In the genomic region with DNA sequence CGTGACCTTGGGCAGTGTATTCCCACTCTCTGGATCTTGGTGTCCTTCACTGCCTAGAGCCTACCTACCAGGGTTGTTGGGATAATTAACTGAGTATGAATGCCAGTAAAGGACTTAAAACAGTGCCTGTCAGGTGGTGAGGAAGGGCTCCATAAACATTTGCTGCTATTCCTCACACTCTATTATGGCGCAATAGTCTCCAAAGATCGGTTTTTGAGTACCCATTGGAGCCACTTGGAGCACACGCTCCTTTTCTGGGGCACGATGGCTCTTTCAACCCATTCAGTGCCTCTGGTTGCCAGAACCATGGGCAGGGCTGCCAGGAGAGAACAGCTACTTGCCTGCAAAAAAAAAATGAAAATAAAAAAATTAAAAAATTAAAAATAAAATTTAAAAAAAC, we compare ENCODE assay signal across 35 cellular contexts.
DNase-seq lines count a peak whose midpoint lies in the region; ATAC-seq, FAIRE-seq and TF ChIP-seq lines count a peak whose summit lies in the region.
"Had no signal": no experiment of that assay in that cellular context is flagged by ENCODE, and none has a peak within 500 bp of the region (broad histone marks: within the 10 kb centered on the region; RNA-seq: fewer than 3 reads in every experiment).

No MANE protein-coding gene starts in this region.

- H2BK120ac ChIP-seq in IMR-90 (ENCODE audit: low read depth, low read length) (no peak overlapping the region), H1 (replicated peaks; ENCODE audit: low read depth, low read length) (no peak overlapping the region)

- H3K79me2 ChIP-seq in HepG2 (ENCODE audit: insufficient read depth, low read length) (no peaks in the 10 kb centered on the region), H1 (ENCODE audit: control insufficient read depth in 1 of 2, insufficient read depth in 2 of 2, low read length in 2 of 2) (no peaks in the 10 kb centered on the region)

- no peak overlapping the region for H2BK15ac ChIP-seq in IMR-90 (ENCODE audit: low read depth, low read length)
- no peak overlapping the region for H2BK15ac ChIP-seq in H1 (ENCODE audit: low read length)

- H4K20me1 ChIP-seq in HepG2 (ENCODE audit: insufficient read depth, low read length) (no peaks in the 10 kb centered on the region), IMR-90 (ENCODE audit: insufficient read depth, low read length) (no peaks in the 10 kb centered on the region), H1 (replicated peaks in 1 of 2; ENCODE audit: control insufficient read depth in 1 of 2, insufficient read depth in 2 of 2, low read length in 2 of 2) (no peaks in the 10 kb centered on the region)
- H4K20me1 ChIP-seq: BLaER1; BLaER1 treated with 17β-estradiol and CSF1 and Interleukin-3, amounts not matched to agents 10 nM and 100 nM had no signal

- no peak for TF ChIP-seq POLR2A in HepG2 (IDR thresholded peaks at IDR 0.05; ENCODE audit: insufficient read depth in 1 of 2, low read depth in 2 of 2, low read length in 2 of 2)
- TF ChIP-seq POLR2A in right lobe of liver (IDR thresholded peaks at IDR 0.05), result no peak
- no peak for TF ChIP-seq POLR2A in IMR-90 (IDR thresholded peaks at IDR 0.05; ENCODE audit: low read depth, low read length)
- no peak for TF ChIP-seq POLR2A in H1 (IDR thresholded peaks at IDR 0.05; ENCODE audit: control extremely low read depth in 1 of 2, low read depth in 2 of 2, low read length in 2 of 2)

- dilution Hi-C loops in IMR-90 (cut with HindIII; ENCODE audit: low sequenced_read_pairs, unreplicated experiment), result no loop called here

- TF ChIP-seq EP300 in HepG2 (IDR thresholded peaks at IDR 0.05; ENCODE audit: low read depth in 2 of 2, low read length in 2 of 2), result no peak
- no peak for TF ChIP-seq EP300 in HepG2 (CRISPR knock-in tag; IDR thresholded peaks at IDR 0.05; ENCODE audit: borderline replicate concordance)
- no peak for TF ChIP-seq EP300 in H1 (IDR thresholded peaks at IDR 0.05; ENCODE audit: borderline replicate concordance in 1 of 2, low read depth in 2 of 2, low read length in 2 of 2)

- no peak overlapping the region for H3K4me3 Mint-ChIP-seq in mesothelial cell of epicardium
- H3K4me3 Mint-ChIP-seq: B cell; CD14-positive monocyte; CD4-positive, alpha-beta memory T cell; CD4-positive, alpha-beta T cell; CD4-positive, CD25-positive, alpha-beta regulatory T cell; CD8-positive, alpha-beta memory T cell; CD8-positive, alpha-beta T cell had no signal

- H2AFZ ChIP-seq in HepG2 (ENCODE audit: low read length) (no peak overlapping the region), IMR-90 (replicated peaks; ENCODE audit: low read length, poor library complexity) (no peak overlapping the region), H1 (ENCODE audit: low read length) (no peak overlapping the region)

- H2BK20ac ChIP-seq in IMR-90 (ENCODE audit: low read depth, low read length) (no peak overlapping the region), H1 (ENCODE audit: low read length) (no peak overlapping the region)

- no peak overlapping the region for H3K9ac ChIP-seq in HepG2 (ENCODE audit: insufficient read depth, low read depth, low read length)
- no peak overlapping the region for H3K9ac ChIP-seq in IMR-90 (ENCODE audit: low read depth, low read length)
- no peak overlapping the region for H3K9ac ChIP-seq in H1 (replicated peaks in 1 of 4; ENCODE audit: extremely low read depth in 1 of 4, low read depth in 3 of 4, low read length in 3 of 4)
- H3K9ac ChIP-seq: BLaER1; BLaER1 treated with 17β-estradiol and CSF1 and Interleukin-3, amounts not matched to agents 10 nM and 100 nM had no signal

- peaks cover 17% of the 10 kb centered on the region for H3K27me3 Mint-ChIP-seq in mesothelial cell of epicardium (ENCODE audit: low read depth)
- H3K27me3 Mint-ChIP-seq: B cell; CD4-positive, alpha-beta T cell; CD4-positive, CD25-positive, alpha-beta regulatory T cell had no signal

- H4K91ac ChIP-seq in IMR-90 (ENCODE audit: insufficient read depth, low read depth, low read length) (no peak overlapping the region), H1 (replicated peaks; ENCODE audit: insufficient read length, low read length) (no peak overlapping the region)

- no peaks in the 10 kb centered on the region for H3K36me3 ChIP-seq in HepG2 (replicated peaks in 1 of 2; ENCODE audit: control insufficient read depth in 1 of 2, insufficient read depth in 2 of 2, low read length in 2 of 2)
- H3K36me3 ChIP-seq in right lobe of liver, result no peaks in the 10 kb centered on the region
- H3K36me3 ChIP-seq in IMR-90 (ENCODE audit: control insufficient read depth, insufficient read depth, low read length), result no peaks in the 10 kb centered on the region
- H3K36me3 ChIP-seq in H1 (ENCODE audit: control insufficient read depth in 2 of 4, insufficient read depth in 4 of 4, low read length in 3 of 4), result no peaks in the 10 kb centered on the region
- H3K36me3 ChIP-seq: BE2C; BLaER1; BLaER1 treated with 17β-estradiol and CSF1 and Interleukin-3, amounts not matched to agents 10 nM and 100 nM had no signal

- no peaks in the 10 kb centered on the region for H3K9me3 Mint-ChIP-seq in mesothelial cell of epicardium
- H3K9me3 Mint-ChIP-seq: CD4-positive, alpha-beta T cell had no signal

- in situ Hi-C loops in HepG2 (cut with HindIII; ENCODE audit: extremely low pct_ligation_motif_present, low pct_unique_long_range_greater_than_20kb), result no loop called here
- in situ Hi-C loops in IMR-90 (cut with MboI; ENCODE audit: low sequenced_read_pairs), result no loop called here

- H2AK5ac ChIP-seq in IMR-90 (ENCODE audit: low read depth, low read length) (no peak overlapping the region), H1 (ENCODE audit: low read depth, low read length) (no peak overlapping the region)

- no peak overlapping the region for H4K8ac ChIP-seq in IMR-90 (ENCODE audit: low read depth in 2 of 2, low read length in 2 of 2)
- H4K8ac ChIP-seq in H1 (ENCODE audit: extremely low read depth, insufficient read depth, low read length), result no peak overlapping the region

- no peaks in the 10 kb centered on the region for H3K9me3 ChIP-seq in HepG2 (ENCODE audit: low read length)
- no peaks in the 10 kb centered on the region for H3K9me3 ChIP-seq in right lobe of liver
- no peaks in the 10 kb centered on the region for H3K9me3 ChIP-seq in IMR-90 (ENCODE audit: control insufficient read depth, insufficient read depth, low read length)
- H3K9me3 ChIP-seq in H1 (ENCODE audit: insufficient read depth in 2 of 2, low read depth in 1 of 2, low read length in 1 of 2), result no peaks in the 10 kb centered on the region
- H3K9me3 ChIP-seq: A549; BE2C; BLaER1; BLaER1 treated with 17β-estradiol and CSF1 and Interleukin-3, amounts not matched to agents 10 nM and 100 nM; Caco-2 had no signal

- FAIRE-seq in HepG2 (lab: Jason Lieb, UNC) (no peak), H1 (lab: Jason Lieb, UNC) (no peak)
- FAIRE-seq: A204.1, A549, D721Med had no signal

- no peak overlapping the region for H2BK12ac ChIP-seq in H1 (ENCODE audit: low read depth, low read length)

- H3K23ac ChIP-seq in IMR-90 (ENCODE audit: low read depth, low read length) (no peak overlapping the region), H1 (ENCODE audit: insufficient read length) (no peak overlapping the region)

- DNase-seq in HepG2 (ENCODE audit: low spot score), result no peak
- no peak for DNase-seq in right lobe of liver
- DNase-seq in IMR-90, result no peak
- no peak for DNase-seq in H1 (ENCODE audit: low read depth in 1 of 2, low spot score in 2 of 2)
- DNase-seq in mesothelial cell of epicardium (ENCODE audit: low spot score in 2 of 2, unreplicated experiment in 2 of 2), result no peak
- DNase-seq: 8988T; ACHN; AML-193; BE2C; C1 segment of cervical spinal cord; Caco-2; Calu3; CD4-positive, alpha-beta memory T cell; CD4-positive, alpha-beta T cell; CD4-positive, CD25-positive, alpha-beta regulatory T cell; CD8-positive, alpha-beta memory T cell; CD8-positive, alpha-beta T cell; COR-L47; DMS 273 treated with DMSO at 0.1 percent for 48 hours; DMS153; DMS53; DMS79; DMS79 treated with DMSO at 0.1 percent for 48 hours; DND-41; EL had no signal

- H3K4me3 ChIP-seq in HepG2 (replicated peaks in 1 of 3; ENCODE audit: insufficient read depth in 1 of 3, low read depth in 2 of 3, low read length in 3 of 3), result no peak overlapping the region
- no peak overlapping the region for H3K4me3 ChIP-seq in right lobe of liver
- no peak overlapping the region for H3K4me3 ChIP-seq in IMR-90 (ENCODE audit: insufficient read depth, low read depth, low read length)
- H3K4me3 ChIP-seq in H1 (ENCODE audit: extremely low read depth in 1 of 4, insufficient read depth in 2 of 4, low read depth in 3 of 4, low read length in 4 of 4), result no peak overlapping the region
- H3K4me3 ChIP-seq: A549; BLaER1; BLaER1 treated with 17β-estradiol and CSF1 and Interleukin-3, amounts not matched to agents 10 nM and 100 nM had no signal

- TF ChIP-seq CTCF in HepG2 (CRISPR knock-in tag; IDR thresholded peaks at IDR 0.05) (no peak), right lobe of liver (IDR thresholded peaks at IDR 0.05) (no peak), IMR-90 (conservative IDR thresholded peaks at IDR 0.05; ENCODE audit: low read depth, low read length) (no peak), H1 (IDR thresholded peaks at IDR 0.05; ENCODE audit: control extremely low read depth in 1 of 3, insufficient read depth in 1 of 3, low read depth in 1 of 3, low read length in 3 of 3) (no peak), mesothelial cell of epicardium (IDR thresholded peaks at IDR 0.05; ENCODE audit: unreplicated experiment) (no peak)

- CTCF ChIA-PET in HepG2 (lab: Yijun Ruan, JAX; ENCODE audit: low intra/inter-chr PET ratio, low total read pairs), result no interaction called here
- CTCF ChIA-PET in IMR-90 (lab: Yijun Ruan, JAX), result no interaction called here
- CTCF ChIA-PET in H1 (lab: Charles Lee; ENCODE audit: partially characterized antibody), result interaction anchor here (0.6 kb wide), 1 partner anchor 9 kb away, joined by 5 read pairs; no protein-coding TSS in a partner anchor

- POLR2A ChIA-PET in HepG2 (lab: Yijun Ruan, JAX) (no interaction called here), IMR-90 (lab: Charles Lee; ENCODE audit: unreplicated experiment) (no interaction called here), H1 (lab: Charles Lee; ENCODE audit: partially characterized antibody) (no interaction called here)

- no peaks in the 10 kb centered on the region for H3K36me3 Mint-ChIP-seq in mesothelial cell of epicardium
- H3K36me3 Mint-ChIP-seq: CD14-positive monocyte; CD4-positive, alpha-beta memory T cell; CD4-positive, CD25-positive, alpha-beta regulatory T cell; CD8-positive, alpha-beta memory T cell; CD8-positive, alpha-beta T cell had no signal

- no peak overlapping the region for H2AK9ac ChIP-seq in IMR-90 (replicated peaks; ENCODE audit: low read depth, low read length, poor library complexity)

- H3K4me1 ChIP-seq in HepG2 (ENCODE audit: insufficient read depth, low read length) (no peaks in the 10 kb centered on the region), right lobe of liver (no peaks in the 10 kb centered on the region), IMR-90 (ENCODE audit: control insufficient read depth, insufficient read depth, low read length) (no peaks in the 10 kb centered on the region), H1 (replicated peaks in 1 of 4; ENCODE audit: control insufficient read depth in 3 of 4, insufficient read depth in 4 of 4, low read length in 3 of 4) (no peaks in the 10 kb centered on the region)
- H3K4me1 ChIP-seq: A549; BE2C; BLaER1; BLaER1 treated with 17β-estradiol and CSF1 and Interleukin-3, amounts not matched to agents 10 nM and 100 nM; Caco-2 had no signal

- H3K27me3 ChIP-seq in HepG2 (ENCODE audit: control insufficient read depth in 1 of 2, insufficient read depth in 2 of 2, low read length in 2 of 2) (no peaks in the 10 kb centered on the region), right lobe of liver (no peaks in the 10 kb centered on the region), IMR-90 (ENCODE audit: control insufficient read depth, insufficient read depth, low read length) (peaks cover 9% of the 10 kb centered on the region), H1 (replicated peaks in 1 of 4; ENCODE audit: control insufficient read depth in 3 of 4, extremely low read depth in 1 of 4, insufficient read depth in 3 of 4, low read length in 3 of 4) (no peaks in the 10 kb centered on the region)
- H3K27me3 ChIP-seq: BE2C; BLaER1; BLaER1 treated with 17β-estradiol and CSF1 and Interleukin-3, amounts not matched to agents 10 nM and 100 nM had no signal

- intact Hi-C loops in HepG2 (cut with micrococcal nuclease; ENCODE audit: unreplicated experiment), result no loop called here
- intact Hi-C loops in right lobe of liver (cut with DNase I), result no loop called here
- intact Hi-C loops in IMR-90 (cut with micrococcal nuclease), result no loop called here

- BruUV-seq in HepG2 (replicated peaks; lab: Mats Ljungman, UMichigan), result no TSS peak
- no TSS peak for BruUV-seq in IMR-90 (replicated peaks; lab: Mats Ljungman, UMichigan)

- no peak overlapping the region for H3K18ac ChIP-seq in IMR-90 (ENCODE audit: low read depth, low read length)
- no peak overlapping the region for H3K18ac ChIP-seq in H1 (ENCODE audit: extremely low read depth, low read length)

- H3K56ac ChIP-seq in IMR-90 (ENCODE audit: extremely low read depth, insufficient read depth, low read length) (no peak overlapping the region), H1 (replicated peaks; ENCODE audit: insufficient read length, low read depth, low read length) (no peak overlapping the region)

- no peak overlapping the region for H2BK5ac ChIP-seq in IMR-90 (ENCODE audit: low read depth, low read length, poor library complexity, severe bottlenecking)
- no peak overlapping the region for H2BK5ac ChIP-seq in H1 (ENCODE audit: low read depth, low read length)

- H3K4me2 ChIP-seq in HepG2 (ENCODE audit: low read depth, low read length), result no peak overlapping the region
- H3K4me2 ChIP-seq in IMR-90 (ENCODE audit: low read depth, low read length), result no peak overlapping the region
- H3K4me2 ChIP-seq in H1 (ENCODE audit: insufficient read depth in 1 of 2, low read depth in 2 of 2, low read length in 2 of 2), result no peak overlapping the region
- H3K4me2 ChIP-seq: A549; BLaER1; BLaER1 treated with 17β-estradiol and CSF1 and Interleukin-3, amounts not matched to agents 10 nM and 100 nM had no signal

- H3K79me1 ChIP-seq in IMR-90 (ENCODE audit: low read depth in 1 of 2, low read length in 2 of 2) (no peaks in the 10 kb centered on the region), H1 (ENCODE audit: low read depth, low read length) (no peaks in the 10 kb centered on the region)

- ATAC-seq in HepG2, result no peak
- no peak for ATAC-seq in right lobe of liver
- no peak for ATAC-seq in IMR-90 (ENCODE audit: low read depth)
- ATAC-seq in HG02970 (IDR thresholded peaks at IDR 0.05; ENCODE audit: low FRiP score, unreplicated experiment), result no peak
- ATAC-seq: A549; CD8-positive, alpha-beta T cell had no signal

- TF ChIP-seq RAD21 in HepG2 (CRISPR knock-in tag; IDR thresholded peaks at IDR 0.05) (no peak), IMR-90 (IDR thresholded peaks at IDR 0.05; ENCODE audit: low read length) (no peak), H1 (IDR thresholded peaks at IDR 0.05 in 1 of 2, conservative IDR thresholded peaks at IDR 0.05 in 1 of 2; ENCODE audit: low read depth in 2 of 2, low read length in 2 of 2) (no peak)

- no peaks in the 10 kb centered on the region for H3K4me1 Mint-ChIP-seq in mesothelial cell of epicardium
- H3K4me1 Mint-ChIP-seq: B cell; CD14-positive monocyte; CD4-positive, alpha-beta memory T cell; CD4-positive, CD25-positive, alpha-beta regulatory T cell; CD8-positive, alpha-beta memory T cell had no signal

- H3K9me1 ChIP-seq in IMR-90 (ENCODE audit: insufficient read depth, low read length), result no peaks in the 10 kb centered on the region

- no peaks in the 10 kb centered on the region for H3K23me2 ChIP-seq in H1 (ENCODE audit: low read depth, low read length)

- H3K27ac Mint-ChIP-seq in mesothelial cell of epicardium, result no peak overlapping the region
- H3K27ac Mint-ChIP-seq: B cell; CD14-positive monocyte; CD4-positive, alpha-beta memory T cell; CD4-positive, alpha-beta T cell; CD4-positive, CD25-positive, alpha-beta regulatory T cell; CD8-positive, alpha-beta memory T cell; CD8-positive, alpha-beta T cell had no signal

- H3K27ac ChIP-seq in HepG2 (ENCODE audit: extremely low read length, insufficient read depth, low read length) (no peak overlapping the region), right lobe of liver (no peak overlapping the region), IMR-90 (ENCODE audit: insufficient read depth, low read length) (no peak overlapping the region), H1 (ENCODE audit: low read depth, low read length) (no peak overlapping the region)
- H3K27ac ChIP-seq: 22Rv1; A549; BLaER1; BLaER1 treated with 17β-estradiol and CSF1 and Interleukin-3, amounts not matched to agents 10 nM and 100 nM; C4-2B had no signal

- H3K14ac ChIP-seq in IMR-90 (replicated peaks; ENCODE audit: low read depth, low read length) (no peak overlapping the region), H1 (ENCODE audit: insufficient read length) (no peak overlapping the region)

- H3K4ac ChIP-seq in IMR-90 (ENCODE audit: low read depth, low read length) (no peak overlapping the region), H1 (replicated peaks; ENCODE audit: insufficient read length, low read depth, low read length) (no peak overlapping the region)

- WGBS in HepG2 (ENCODE audit: low lambda C conversion rate), result 58% methylated on average over 5 of the region's 5 CpGs
- 81% methylated on average over 5 of the region's 5 CpGs for WGBS in right lobe of liver (ENCODE audit: insufficient coverage, low coverage, low lambda C conversion rate, missing lambda C conversion rate)
- no CpG with 5 or more reads among the region's 5 CpGs for WGBS in IMR-90 (ENCODE audit: extremely low coverage in 2 of 2, insufficient read length in 1 of 2), 2 experiments
- WGBS in H1 (ENCODE audit: extremely low coverage in 1 of 2, insufficient coverage in 1 of 2, insufficient read length in 1 of 2, insufficient replicate concordance in 2 of 2, low coverage in 1 of 2, low lambda C conversion rate in 2 of 2, missing lambda C conversion rate in 1 of 2), 2 experiments, result 98% methylated on average over 5 of the region's 5 CpGs; no CpG with 5 or more reads in 1 of the 2 experiments

- no peak overlapping the region for H4K5ac ChIP-seq in IMR-90 (ENCODE audit: low read depth, low read length)
- no peak overlapping the region for H4K5ac ChIP-seq in H1 (ENCODE audit: insufficient read length, low read depth, low read length)
